In the genomic region with DNA sequence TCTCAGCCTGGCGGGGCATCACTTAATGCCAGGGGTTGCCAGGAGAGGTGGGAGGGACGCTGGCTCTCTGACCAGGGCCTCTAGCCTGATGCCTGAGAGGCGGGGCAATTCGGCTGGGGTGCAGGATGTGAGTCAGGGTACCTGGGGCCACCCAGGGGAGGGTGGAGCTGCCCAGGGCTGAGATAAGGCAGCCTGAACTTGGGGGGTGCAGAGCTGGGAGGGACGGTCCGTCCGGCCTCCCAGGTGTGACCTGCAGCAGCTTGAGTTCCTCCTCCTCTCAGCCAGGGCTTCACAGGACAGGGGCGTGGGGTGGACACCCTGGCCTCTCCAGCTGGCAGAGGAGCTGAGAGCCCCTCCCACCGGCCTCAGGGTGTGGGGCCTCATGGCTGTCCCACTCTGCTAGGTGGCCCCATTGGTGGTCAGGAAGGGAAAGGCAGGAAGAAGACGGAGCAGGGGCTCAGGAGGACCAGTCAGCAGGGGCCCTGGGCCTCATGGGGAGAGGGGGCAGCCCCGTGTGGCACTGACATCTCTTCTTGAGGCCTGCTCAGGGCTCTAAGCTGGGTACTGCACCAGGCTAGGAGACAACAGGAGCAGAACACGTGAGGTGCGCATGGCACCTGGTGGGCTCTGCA, we compare ENCODE assay signal across 9 cellular contexts. TPM values are rescaled to one million over a fixed set of nuclear protein-coding genes. Genes with fewer than 3 reads are reported as not detected.
A peak's percentile ranks its signal among the peaks of the same experiment; 100 is the strongest.
DNase-seq lines count a peak whose midpoint lies in the region; ATAC-seq, FAIRE-seq and TF ChIP-seq lines count a peak whose summit lies in the region.
"Had no signal": no experiment of that assay in that cellular context is flagged by ENCODE, and none has a peak within 500 bp of the region (broad histone marks: within the 10 kb centered on the region; RNA-seq: fewer than 3 reads in every experiment).

No MANE protein-coding gene starts in this region.

- peak in 3 of 7 experiments; percentile 35 to 70 (median 54) for DNase-seq in CD8-positive, alpha-beta T cell
- no peak for DNase-seq in GM12878 (ENCODE audit: low read depth, low spot score)
- no peak for DNase-seq in uterus
- no peak for DNase-seq in NCI-H2107 (lab: John Stamatoyannopoulos, UW)

- H3K79me2 ChIP-seq in OCI-LY3 (ENCODE audit: low read length) = peaks cover 7% of the 10 kb centered on the region
- peaks cover 21% of the 10 kb centered on the region for H3K79me2 ChIP-seq in GM12878 (ENCODE audit: control insufficient read depth, insufficient read depth, low read length)

- in situ Hi-C loops in GM12878 (cut with MboI) = no loop called here

- H3K36me3 ChIP-seq in CD8-positive, alpha-beta T cell (ENCODE audit: insufficient read depth, low read length) = peaks cover 12% of the 10 kb centered on the region
- H3K36me3 ChIP-seq in OCI-LY3 (replicated peaks; ENCODE audit: low read depth, low read length) (peaks cover 28% of the 10 kb centered on the region), GM12878 (ENCODE audit: control insufficient read depth in 2 of 2, insufficient read depth in 2 of 2, low read length in 1 of 2) (peaks cover 7 to 8% of the 10 kb centered on the region in 2 experiments; a peak in 3 of 4 replicates), muscle layer of colon (ENCODE audit: insufficient read depth, low read length) (peaks cover 20% of the 10 kb centered on the region), uterus (no peaks in the 10 kb centered on the region)

- H3K9ac ChIP-seq in OCI-LY3 (ENCODE audit: low read length) = peak overlapping the region; percentile 86; the same call in 1 of the 2 replicates
- peak overlapping the region; percentile 82 for H3K9ac ChIP-seq in GM12878 (ENCODE audit: control insufficient read depth, insufficient read depth, low read length)
- H3K9ac ChIP-seq in muscle layer of colon (ENCODE audit: low read length) = peak overlapping the region; percentile 86

- H3K36me3 Mint-ChIP-seq in CD8-positive, alpha-beta T cell = peaks cover 32% of the 10 kb centered on the region

- TF ChIP-seq POLR2A in GM12878 (IDR thresholded peaks at IDR 0.05; ENCODE audit: low read depth, low read length) (no peak), uterus (IDR thresholded peaks at IDR 0.05) (no peak)

- intact Hi-C loops in CD8-positive, alpha-beta T cell (cut with DNase I, micrococcal nuclease) = loop anchor here in 1 of 2 experiments (2.0 kb wide), 1 partner anchor 153 kb away; no protein-coding TSS in a partner anchor
- intact Hi-C loops in GM12878 (cut with micrococcal nuclease; ENCODE audit: unreplicated experiment) (loop anchor here (5.0 kb wide), 2 partner anchors 41 to 89 kb away; a partner anchor contains a TSS), uterus (cut with DNase I; ENCODE audit: low total_unique reads) (no loop called here)

- H3K27ac Mint-ChIP-seq in CD8-positive, alpha-beta T cell = peak overlapping the region; percentile 32

- H3K4me3 Mint-ChIP-seq in CD8-positive, alpha-beta T cell = peak overlapping the region; percentile 67

- peak overlapping the region; percentile 98 for H3K4me2 ChIP-seq in OCI-LY3 (ENCODE audit: low read length)
- H3K4me2 ChIP-seq in GM12878 (ENCODE audit: control insufficient read depth, insufficient read depth) = peak overlapping the region; percentile 96

- H3K9me3 ChIP-seq in CD8-positive, alpha-beta T cell (ENCODE audit: low read length) = no peaks in the 10 kb centered on the region
- H3K9me3 ChIP-seq in OCI-LY3 (ENCODE audit: insufficient read depth, low read length) (no peaks in the 10 kb centered on the region), GM12878 (replicated peaks; ENCODE audit: control insufficient read depth, insufficient read depth, low read length) (no peaks in the 10 kb centered on the region; the same call in 2 of the 3 replicates), muscle layer of colon (ENCODE audit: low read length) (no peaks in the 10 kb centered on the region), uterus (no peaks in the 10 kb centered on the region)

- SMC1A ChIA-PET in GM12878 (lab: Charles Lee; ENCODE audit: uncharacterized antibody, unreplicated experiment) = interaction anchor here (1.0 kb wide), 1 partner anchor 40 kb away, joined by 3 read pairs; a partner anchor contains a TSS

- TF ChIP-seq CTCF in CD8-positive, alpha-beta T cell (IDR thresholded peaks at IDR 0.05) = no peak
- TF ChIP-seq CTCF in OCI-LY3 (IDR thresholded peaks at IDR 0.05; ENCODE audit: low read depth, low read length) (no peak), GM12878 (IDR thresholded peaks at IDR 0.05 in 2 of 3, conservative IDR thresholded peaks at IDR 0.05 in 1 of 3; ENCODE audit: control insufficient read depth in 2 of 3, extremely low read depth in 1 of 3, insufficient read depth in 1 of 3, low read depth in 3 of 3, low read length in 3 of 3) (no peak), uterus (IDR thresholded peaks at IDR 0.05) (no peak)

- no peaks in the 10 kb centered on the region for H3K27me3 ChIP-seq in CD8-positive, alpha-beta T cell (ENCODE audit: insufficient read depth, low read length)
- no peaks in the 10 kb centered on the region for H3K27me3 ChIP-seq in OCI-LY3 (ENCODE audit: low read depth, low read length)
- H3K27me3 ChIP-seq in GM12878 (replicated peaks in 1 of 2; ENCODE audit: control insufficient read depth in 2 of 2, insufficient read depth in 2 of 2, low read length in 1 of 2) = no peaks in the 10 kb centered on the region
- H3K27me3 ChIP-seq in muscle layer of colon (ENCODE audit: control insufficient read depth in 1 of 2, insufficient read depth in 2 of 2, low read length in 2 of 2) = no peaks in the 10 kb centered on the region
- no peaks in the 10 kb centered on the region for H3K27me3 ChIP-seq in uterus

- 59% methylated on average over 10 of the region's 13 CpGs for WGBS in GM12878 (ENCODE audit: insufficient coverage, insufficient replicate concordance, low lambda C conversion rate, missing lambda C conversion rate)

- H3K4me1 ChIP-seq in CD8-positive, alpha-beta T cell (ENCODE audit: insufficient read depth, low read length) = peaks cover 30% of the 10 kb centered on the region
- H3K4me1 ChIP-seq in OCI-LY3 (ENCODE audit: low read length) = peaks cover 52% of the 10 kb centered on the region
- H3K4me1 ChIP-seq in GM12878 (ENCODE audit: control insufficient read depth, insufficient read depth, low read length) = peaks cover 36% of the 10 kb centered on the region
- H3K4me1 ChIP-seq in muscle layer of colon (ENCODE audit: insufficient read depth, low read length) = peaks cover 25% of the 10 kb centered on the region
- peaks cover 7 to 20% of the 10 kb centered on the region in 2 donors for H3K4me1 ChIP-seq in uterus

- CTCF ChIA-PET in CD8-positive, alpha-beta T cell (lab: Charles Lee) = interaction anchor here (0.9 to 1.4 kb wide), 3 partner anchors 40 to 155 kb away, joined by 3 to 5 read pairs (median 4); a partner anchor contains a TSS
- CTCF ChIA-PET in GM12878 (lab: Yijun Ruan, JAX) = interaction anchor here (1.6 to 3.5 kb wide), 3 partner anchors 22 to 86 kb away, joined by 4 to 100 read pairs (median 31); a partner anchor contains a TSS

- POLR2A ChIA-PET in CD8-positive, alpha-beta T cell (lab: Charles Lee) = interaction anchor here (0.7 to 1.2 kb wide), 3 partner anchors 36 to 42 kb away, joined by 3 read pairs; a partner anchor contains a TSS
- POLR2A ChIA-PET in GM12878 (lab: Charles Lee) = interaction anchor here (0.9 to 1.8 kb wide), 2 partner anchors 40 to 442 kb away, joined by 3 to 5 read pairs; a partner anchor contains a TSS

- TF ChIP-seq RAD21 in GM12878 (IDR thresholded peaks at IDR 0.05; ENCODE audit: insufficient read depth, low read depth, low read length) = no peak

- RAD21 ChIA-PET in GM12878 (lab: Charles Lee; ENCODE audit: unreplicated experiment) = interaction anchor here (1.1 to 9.7 kb wide), 2 partner anchors 20 to 40 kb away, joined by 3 to 176 read pairs; a partner anchor contains a TSS

- FAIRE-seq in GM12878 (lab: Jason Lieb, UNC) = no peak
- FAIRE-seq: islet of Langerhans had no signal

- peak overlapping the region; percentile 76 for H3K4me3 ChIP-seq in CD8-positive, alpha-beta T cell (ENCODE audit: low read depth, low read length)
- H3K4me3 ChIP-seq in OCI-LY3 (ENCODE audit: low read length) = peak overlapping the region; percentile 91
- H3K4me3 ChIP-seq in GM12878 = peak overlapping the region; percentile 69; the same call in 1 of the 2 replicates
- peak overlapping the region; percentile 45 to 90 for H3K4me3 ChIP-seq in muscle layer of colon (ENCODE audit: low read depth in 1 of 2, low read length in 2 of 2)
- H3K4me3 ChIP-seq in uterus = peak overlapping the region; percentile 51 to 82

- H2AFZ ChIP-seq in OCI-LY3 (ENCODE audit: low read depth, low read length) (no peak overlapping the region), GM12878 (ENCODE audit: control insufficient read depth, low read depth, low read length) (no peak overlapping the region)

- ATAC-seq in CD8-positive, alpha-beta T cell = no peak
- ATAC-seq in GM12878 (no peak), HG02623 (IDR thresholded peaks at IDR 0.05; ENCODE audit: unreplicated experiment) (no peak), HG03196 (IDR thresholded peaks at IDR 0.05; ENCODE audit: unreplicated experiment) (no peak)

- no peaks in the 10 kb centered on the region for H3K27me3 Mint-ChIP-seq in CD8-positive, alpha-beta T cell (ENCODE audit: low read depth)

- TF ChIP-seq EP300 in GM12878 (IDR thresholded peaks at IDR 0.05; ENCODE audit: borderline replicate concordance in 1 of 2, control insufficient read depth in 1 of 2, low read depth in 2 of 2, low read length in 2 of 2) = no peak

- H4K20me1 ChIP-seq in OCI-LY3 (ENCODE audit: insufficient read depth, low read length) = no peaks in the 10 kb centered on the region
- H4K20me1 ChIP-seq in GM12878 (ENCODE audit: control insufficient read depth, insufficient read depth) = no peaks in the 10 kb centered on the region

- peaks cover 29% of the 10 kb centered on the region for H3K4me1 Mint-ChIP-seq in CD8-positive, alpha-beta T cell (ENCODE audit: low read depth)

- no TSS peak for BruUV-seq in GM12878 (replicated peaks; lab: Mats Ljungman, UMichigan)

- no peak overlapping the region for H3K27ac ChIP-seq in CD8-positive, alpha-beta T cell (ENCODE audit: low read depth, low read length)
- H3K27ac ChIP-seq in OCI-LY3 (ENCODE audit: low read length) (no peak overlapping the region), GM12878 (ENCODE audit: control insufficient read depth, insufficient read depth) (no peak overlapping the region), muscle layer of colon (ENCODE audit: low read depth, low read length) (peak overlapping the region; percentile 90), uterus (peak overlapping the region; percentile 86 to 90)

- H3K9me3 Mint-ChIP-seq in CD8-positive, alpha-beta T cell = no peaks in the 10 kb centered on the region

RNA-seq across cellular contexts. Expression of a gene that starts 0.9 kb away (rescaled TPM):
- total RNA-seq in CD8-positive, alpha-beta T cell = 10 to 100 TPM in 1 of 2 experiments, 1 to 10 TPM in 1; 8.6 to 10.1 TPM
- total RNA-seq in GM12878 (2013; cell fraction: nucleolus; rRNA removed) = 35.4 and 44.3 TPM in 2 replicates
- total RNA-seq in GM12878 (2014; rRNA removed) (25.3 and 27.4 TPM in 2 replicates), GM12878 (2014; rRNA removed; fragmentation: Illumina TruSeq; extraction: Trizol) (11.1 and 11.3 TPM in 2 replicates), GM12878 (2021) (25.7 and 32.6 TPM in 2 replicates), uterus (10 to 100 TPM in 3 of 4 donors, 1 to 10 TPM in 1; 2.4 to 37.4 (median 29.3) TPM)
- polyA plus RNA-seq in GM12878 (2011; ENCODE audit: low read depth) = 9.7 TPM
- polyA plus RNA-seq in GM12878 (2011; rRNA removed) (10.1 and 20.4 TPM in 2 replicates), GM12878 (2014; fragmentation: Illumina TruSeq; extraction: Trizol) (3.4 and 7.4 TPM in 2 replicates), GM12878 (2014; fragmentation: Nextera tagmentation; extraction: Ambion mirVana) (under 1 TPM; 0.34 to 0.73 TPM), GM12878 (2014; rRNA removed) (24.5 and 27.2 TPM in 2 replicates), GM12878 (2016; fragmentation: Nextera tagmentation; extraction: Ambion mirVana) (10 to 100 TPM; 10.4 to 11.3 TPM)
- polyA plus RNA-seq in GM12878 (2011; cell fraction: cytosol; rRNA removed) = 25.4 and 38.2 TPM in 2 replicates
- 58.5 and 77.3 TPM in 2 replicates for polyA plus RNA-seq in GM12878 (2011; cell fraction: nucleus; rRNA removed)
- polyA plus RNA-seq in GM12878 (2012) = 11.2 and 13.9 TPM in 2 replicates
- 20.4 and 40.7 TPM in 2 replicates for polyA minus RNA-seq in GM12878 (2011; rRNA and poly(A)+ RNA removed)
- 20.2 and 21.6 TPM in 2 replicates for polyA minus RNA-seq in GM12878 (2011; cell fraction: cytosol; rRNA and poly(A)+ RNA removed)
- polyA minus RNA-seq in GM12878 (2011; cell fraction: nucleus; rRNA and poly(A)+ RNA removed) = 22.6 and 37.3 TPM in 2 replicates

RNA-seq across cellular contexts. Expression of a gene that starts 18.0 kb away (rescaled TPM):
- total RNA-seq in CD8-positive, alpha-beta T cell = 100 to 1,000 TPM; 111 to 117 TPM
- 51.8 and 63.6 TPM in 2 replicates for total RNA-seq in GM12878 (2013; cell fraction: nucleolus; rRNA removed)
- 38.7 and 41.6 TPM in 2 replicates for total RNA-seq in GM12878 (2014; rRNA removed)
- 18.9 and 21.8 TPM in 2 replicates for total RNA-seq in GM12878 (2014; rRNA removed; fragmentation: Illumina TruSeq; extraction: Trizol)
- 55.5 and 66.0 TPM in 2 replicates for total RNA-seq in GM12878 (2021)
- 32.3 TPM for polyA plus RNA-seq in GM12878 (2011; ENCODE audit: low read depth)
- 8.7 and 18.2 TPM in 2 replicates for polyA plus RNA-seq in GM12878 (2011; rRNA removed)
- polyA plus RNA-seq in GM12878 (2011; cell fraction: cytosol; rRNA removed) = 19.2 and 34.6 TPM in 2 replicates
- 125 and 191 TPM in 2 replicates for polyA plus RNA-seq in GM12878 (2011; cell fraction: nucleus; rRNA removed)
- polyA plus RNA-seq in GM12878 (2012) = 63.0 and 81.8 TPM in 2 replicates
- 5.0 and 13.8 TPM in 2 replicates for polyA plus RNA-seq in GM12878 (2014; fragmentation: Illumina TruSeq; extraction: Trizol)
- 1 to 10 TPM in 1 of 2 experiments, under 1 TPM in 1; 0.24 to 2.8 TPM for polyA plus RNA-seq in GM12878 (2014; fragmentation: Nextera tagmentation; extraction: Ambion mirVana)
- 55.2 and 66.0 TPM in 2 replicates for polyA plus RNA-seq in GM12878 (2014; rRNA removed)
- 10 to 100 TPM; 13.6 to 20.2 TPM for polyA plus RNA-seq in GM12878 (2016; fragmentation: Nextera tagmentation; extraction: Ambion mirVana)
- polyA minus RNA-seq in GM12878 (2011; rRNA and poly(A)+ RNA removed) = 3.9 and 13.7 TPM in 2 replicates
- polyA minus RNA-seq in GM12878 (2011; cell fraction: cytosol; rRNA and poly(A)+ RNA removed) = 16.8 and 19.4 TPM in 2 replicates
- polyA minus RNA-seq in GM12878 (2011; cell fraction: nucleus; rRNA and poly(A)+ RNA removed) = 10.4 and 19.1 TPM in 2 replicates
- 1 to 10 TPM in 3 of 4 donors, under 1 TPM in 1; 0.29 to 5.7 (median 2.9) TPM for total RNA-seq in uterus

RNA-seq across cellular contexts. Expression of a gene that starts 40.1 kb away (rescaled TPM):
- total RNA-seq in CD8-positive, alpha-beta T cell = 10 to 100 TPM; 39.9 to 41.0 TPM
- total RNA-seq in GM12878 (2013; cell fraction: nucleolus; rRNA removed) = 10.4 and 10.9 TPM in 2 replicates
- total RNA-seq in GM12878 (2014; rRNA removed) (238 and 248 TPM in 2 replicates), GM12878 (2014; rRNA removed; fragmentation: Illumina TruSeq; extraction: Trizol) (198 and 206 TPM in 2 replicates), GM12878 (2021) (202 and 214 TPM in 2 replicates), uterus (100 to 1,000 TPM in 3 of 4 donors, 10 to 100 TPM in 1; 97.1 to 156 (median 113) TPM)
- polyA plus RNA-seq in GM12878 (2011; ENCODE audit: low read depth) = 146 TPM
- polyA plus RNA-seq in GM12878 (2011; rRNA removed) (265 and 406 TPM in 2 replicates), GM12878 (2014; fragmentation: Illumina TruSeq; extraction: Trizol) (110 and 241 TPM in 2 replicates), GM12878 (2014; fragmentation: Nextera tagmentation; extraction: Ambion mirVana) (100 to 1,000 TPM in 1 of 2 experiments, 10 to 100 TPM in 1; 95.7 to 203 TPM), GM12878 (2014; rRNA removed) (341 and 351 TPM in 2 replicates), GM12878 (2016; fragmentation: Nextera tagmentation; extraction: Ambion mirVana) (100 to 1,000 TPM; 324 to 357 TPM)
- polyA plus RNA-seq in GM12878 (2011; cell fraction: cytosol; rRNA removed) = 562 and 645 TPM in 2 replicates
- 193 and 238 TPM in 2 replicates for polyA plus RNA-seq in GM12878 (2011; cell fraction: nucleus; rRNA removed)
- polyA plus RNA-seq in GM12878 (2012) = 242 and 335 TPM in 2 replicates
- 97.0 and 167 TPM in 2 replicates for polyA minus RNA-seq in GM12878 (2011; rRNA and poly(A)+ RNA removed)
- 55.5 and 58.4 TPM in 2 replicates for polyA minus RNA-seq in GM12878 (2011; cell fraction: cytosol; rRNA and poly(A)+ RNA removed)
- polyA minus RNA-seq in GM12878 (2011; cell fraction: nucleus; rRNA and poly(A)+ RNA removed) = 13.3 and 26.9 TPM in 2 replicates

RNA-seq across cellular contexts. Expression of a gene that starts 40.7 kb away (rescaled TPM):
- total RNA-seq in CD8-positive, alpha-beta T cell = 10 to 100 TPM; 98.1 to 98.2 TPM
- 21.2 and 22.0 TPM in 2 replicates for total RNA-seq in GM12878 (2013; cell fraction: nucleolus; rRNA removed)
- total RNA-seq in GM12878 (2014; rRNA removed) (252 and 288 TPM in 2 replicates), GM12878 (2014; rRNA removed; fragmentation: Illumina TruSeq; extraction: Trizol) (212 and 217 TPM in 2 replicates), GM12878 (2021) (210 and 220 TPM in 2 replicates), uterus (100 to 1,000 TPM; 200 to 462 (median 323) TPM)
- polyA plus RNA-seq in GM12878 (2011; ENCODE audit: low read depth) = 376 TPM
- polyA plus RNA-seq in GM12878 (2011; rRNA removed) (300 and 394 TPM in 2 replicates), GM12878 (2014; fragmentation: Illumina TruSeq; extraction: Trizol) (96.2 and 220 TPM in 2 replicates), GM12878 (2014; fragmentation: Nextera tagmentation; extraction: Ambion mirVana) (100 to 1,000 TPM; 322 to 331 TPM), GM12878 (2014; rRNA removed) (294 and 320 TPM in 2 replicates), GM12878 (2016; fragmentation: Nextera tagmentation; extraction: Ambion mirVana) (100 to 1,000 TPM; 411 to 455 TPM)
- polyA plus RNA-seq in GM12878 (2011; cell fraction: cytosol; rRNA removed) = 444 and 476 TPM in 2 replicates
- polyA plus RNA-seq in GM12878 (2011; cell fraction: nucleus; rRNA removed) = 172 and 214 TPM in 2 replicates
- 296 and 388 TPM in 2 replicates for polyA plus RNA-seq in GM12878 (2012)
- polyA minus RNA-seq in GM12878 (2011; rRNA and poly(A)+ RNA removed) = 54.2 and 99.4 TPM in 2 replicates
- 89.2 and 95.6 TPM in 2 replicates for polyA minus RNA-seq in GM12878 (2011; cell fraction: cytosol; rRNA and poly(A)+ RNA removed)
- 32.3 and 46.0 TPM in 2 replicates for polyA minus RNA-seq in GM12878 (2011; cell fraction: nucleus; rRNA and poly(A)+ RNA removed)

RNA-seq across cellular contexts. Expression of a gene that starts 52.7 kb away (rescaled TPM):
- total RNA-seq in CD8-positive, alpha-beta T cell = 10 to 100 TPM; 13.4 to 14.6 TPM
- 18.8 and 21.2 TPM in 2 replicates for total RNA-seq in GM12878 (2013; cell fraction: nucleolus; rRNA removed)
- 34.9 and 40.7 TPM in 2 replicates for total RNA-seq in GM12878 (2014; rRNA removed)
- total RNA-seq in GM12878 (2014; rRNA removed; fragmentation: Illumina TruSeq; extraction: Trizol) = 12.3 and 12.7 TPM in 2 replicates
- 41.7 and 48.9 TPM in 2 replicates for total RNA-seq in GM12878 (2021)
- 3.8 TPM for polyA plus RNA-seq in GM12878 (2011; ENCODE audit: low read depth)
- 6.4 and 10.9 TPM in 2 replicates for polyA plus RNA-seq in GM12878 (2011; rRNA removed)
- 16.8 and 24.8 TPM in 2 replicates for polyA plus RNA-seq in GM12878 (2011; cell fraction: cytosol; rRNA removed)
- 24.4 and 36.6 TPM in 2 replicates for polyA plus RNA-seq in GM12878 (2011; cell fraction: nucleus; rRNA removed)
- polyA plus RNA-seq in GM12878 (2012) = 10.7 and 14.9 TPM in 2 replicates
- 1.5 and 7.0 TPM in 2 replicates for polyA plus RNA-seq in GM12878 (2014; fragmentation: Illumina TruSeq; extraction: Trizol)
- polyA plus RNA-seq in GM12878 (2014; fragmentation: Nextera tagmentation; extraction: Ambion mirVana) = under 1 TPM; 0.32 to 0.55 TPM
- polyA plus RNA-seq in GM12878 (2014; rRNA removed) = 32.7 and 45.0 TPM in 2 replicates
- polyA plus RNA-seq in GM12878 (2016; fragmentation: Nextera tagmentation; extraction: Ambion mirVana) = 10 to 100 TPM; 12.4 to 23.3 TPM
- polyA minus RNA-seq in GM12878 (2011; rRNA and poly(A)+ RNA removed) = 7.6 and 17.4 TPM in 2 replicates
- polyA minus RNA-seq in GM12878 (2011; cell fraction: cytosol; rRNA and poly(A)+ RNA removed) = 8.6 and 10.6 TPM in 2 replicates
- polyA minus RNA-seq in GM12878 (2011; cell fraction: nucleus; rRNA and poly(A)+ RNA removed) = 7.3 and 17.8 TPM in 2 replicates
- 10 to 100 TPM; 12.1 to 49.2 (median 17.5) TPM for total RNA-seq in uterus

Comparison
In these comparisons a context has a peak if more than half of its experiments do, and no peak if none do; other contexts are left out.
1. H3K27ac ChIP-seq: peak in muscle layer of colon (single experiment) and uterus (2 of 2); none in CD8-positive, alpha-beta T cell (single experiment), OCI-LY3 (single experiment) and GM12878 (single experiment).
2. Peak in every context shown above with its lines, with median percentiles within 50 percentile points of each other: H3K4me3 ChIP-seq and H3K9ac ChIP-seq.